Comparison of ENCODE assay signal across 1 cellular context in genomic region chr6:36598739-36599318, GRCh38.
TF ChIP-seq lines count a peak whose summit lies in the region.

No MANE protein-coding gene starts in this region.

TF ChIP-seq in K562, 482 proteins besides CTCF, POLR2A, EP300 and RAD21 (continues in another document):
- TF ChIP-seq ZNF639 (CRISPR knock-in tag; conservative IDR thresholded peaks at IDR 0.05 in 1 of 2, IDR thresholded peaks at IDR 0.05 in 1 of 2) (no peak), MLLT1 (IDR thresholded peaks at IDR 0.05) (peak in 1 of 2 experiments; percentile 16; a peak in 1 of 4 replicates), POLR2G (IDR thresholded peaks at IDR 0.05; ENCODE audit: low read depth, low read length) (0 out of 2 replicates have a peak, but pooled peaks have one; percentile 23), NCOA1 (IDR thresholded peaks at IDR 0.05; ENCODE audit: low read depth) (no peak), KHSRP (IDR thresholded peaks at IDR 0.05) (no peak), CSDE1 (IDR thresholded peaks at IDR 0.05) (no peak; a peak in 1 of 4 replicates), SUPT5H (IDR thresholded peaks at IDR 0.05) (peak; percentile 38; the same call in 1 of the 2 replicates), HSF4 (CRISPR knock-in tag; IDR thresholded peaks at IDR 0.05; ENCODE audit: borderline replicate concordance) (no peak), THRAP3 (IDR thresholded peaks at IDR 0.05; ENCODE audit: borderline replicate concordance) (peak; percentile 59; the same call in 1 of the 2 replicates), ZNF24 (IDR thresholded peaks at IDR 0.05) (no peak), PRDM10 (IDR thresholded peaks at IDR 0.05; ENCODE audit: partially characterized antibody) (no peak), POLR2AphosphoS5 (IDR thresholded peaks at IDR 0.05; ENCODE audit: control insufficient read depth, insufficient read depth, low read depth, low read length) (0 out of 2 replicates have a peak, but pooled peaks have one; percentile 36), KDM5B (IDR thresholded peaks at IDR 0.05; ENCODE audit: insufficient replicate concordance, low read depth, low read length) (no peak), ESRRB (CRISPR knock-in tag; IDR thresholded peaks at IDR 0.05; ENCODE audit: borderline replicate concordance) (no peak), NONO (IDR thresholded peaks at IDR 0.05; ENCODE audit: low read depth in 2 of 2, low read length in 1 of 2) (no peak), SMARCA5 (IDR thresholded peaks at IDR 0.05) (peak; percentile 20; the same call in 1 of the 2 replicates), RB1 (IDR thresholded peaks at IDR 0.05; ENCODE audit: low read depth) (no peak), HEY1 (CRISPR knock-in tag; IDR thresholded peaks at IDR 0.05; ENCODE audit: borderline replicate concordance) (no peak), KLF16 (IDR thresholded peaks at IDR 0.05) (no peak), ATF1 (CRISPR knock-in tag; IDR thresholded peaks at IDR 0.05) (no peak), ATF1 (tag; IDR thresholded peaks at IDR 0.05) (0 out of 2 replicates have a peak, but pooled peaks have one; percentile 8), BCLAF1 (IDR thresholded peaks at IDR 0.05; ENCODE audit: borderline replicate concordance in 1 of 2, control insufficient read depth in 1 of 2, low read depth in 2 of 2, low read length in 1 of 2) (0 out of 4 replicates have a peak, but pooled peaks of 1 of the 2 experiments have one; percentile 11), OTX1 (CRISPR knock-in tag; IDR thresholded peaks at IDR 0.05) (0 out of 2 replicates have a peak, but pooled peaks have one; percentile 3), MCM2 (IDR thresholded peaks at IDR 0.05; ENCODE audit: low read depth) (no peak), ZNF146 (CRISPR knock-in tag; IDR thresholded peaks at IDR 0.05; ENCODE audit: unreplicated experiment) (no peak), FOXK1 (CRISPR knock-in tag; IDR thresholded peaks at IDR 0.05; ENCODE audit: borderline replicate concordance) (0 out of 2 replicates have a peak, but pooled peaks have one; percentile 28), ZNF695 (CRISPR knock-in tag; IDR thresholded peaks at IDR 0.05) (no peak), HOMEZ (CRISPR knock-in tag; IDR thresholded peaks at IDR 0.05) (no peak), TAF7 (tag; IDR thresholded peaks at IDR 0.05) (no peak), CREB5 (CRISPR knock-in tag; IDR thresholded peaks at IDR 0.05) (no peak), ZC3H4 (CRISPR knock-in tag; IDR thresholded peaks at IDR 0.05; ENCODE audit: borderline replicate concordance) (no peak), GTF3C2 (IDR thresholded peaks at IDR 0.05; ENCODE audit: borderline replicate concordance, extremely low read depth, insufficient read length) (no peak), DPF2 (IDR thresholded peaks at IDR 0.05) (no peak), SMC3 (conservative IDR thresholded peaks at IDR 0.05; ENCODE audit: insufficient read depth, low read depth, low read length) (no peak), TRIM25 (IDR thresholded peaks at IDR 0.05; ENCODE audit: borderline replicate concordance) (no peak), COPS2 (conservative IDR thresholded peaks at IDR 0.05) (no peak), ZNF830 (CRISPR knock-in tag; IDR thresholded peaks at IDR 0.05) (no peak), GTF2F1 (IDR thresholded peaks at IDR 0.05; ENCODE audit: low read depth, low read length) (no peak), MAFG (tag; conservative IDR thresholded peaks at IDR 0.05) (no peak), NFE2 (IDR thresholded peaks at IDR 0.05; ENCODE audit: low read depth) (no peak), USF1 (CRISPR knock-in tag; IDR thresholded peaks at IDR 0.05) (peak; percentile 17; the same call in 1 of the 2 replicates), ADNP (tag; IDR thresholded peaks at IDR 0.05) (no peak), PML (IDR thresholded peaks at IDR 0.05; ENCODE audit: low read length) (0 out of 2 replicates have a peak, but pooled peaks have one; percentile 1), RBFOX2 (IDR thresholded peaks at IDR 0.05; ENCODE audit: low read depth, low read length) (0 out of 2 replicates have a peak, but pooled peaks have one; percentile 6)
